ENCODE assay signal across 8 cellular contexts in the genomic region with DNA sequence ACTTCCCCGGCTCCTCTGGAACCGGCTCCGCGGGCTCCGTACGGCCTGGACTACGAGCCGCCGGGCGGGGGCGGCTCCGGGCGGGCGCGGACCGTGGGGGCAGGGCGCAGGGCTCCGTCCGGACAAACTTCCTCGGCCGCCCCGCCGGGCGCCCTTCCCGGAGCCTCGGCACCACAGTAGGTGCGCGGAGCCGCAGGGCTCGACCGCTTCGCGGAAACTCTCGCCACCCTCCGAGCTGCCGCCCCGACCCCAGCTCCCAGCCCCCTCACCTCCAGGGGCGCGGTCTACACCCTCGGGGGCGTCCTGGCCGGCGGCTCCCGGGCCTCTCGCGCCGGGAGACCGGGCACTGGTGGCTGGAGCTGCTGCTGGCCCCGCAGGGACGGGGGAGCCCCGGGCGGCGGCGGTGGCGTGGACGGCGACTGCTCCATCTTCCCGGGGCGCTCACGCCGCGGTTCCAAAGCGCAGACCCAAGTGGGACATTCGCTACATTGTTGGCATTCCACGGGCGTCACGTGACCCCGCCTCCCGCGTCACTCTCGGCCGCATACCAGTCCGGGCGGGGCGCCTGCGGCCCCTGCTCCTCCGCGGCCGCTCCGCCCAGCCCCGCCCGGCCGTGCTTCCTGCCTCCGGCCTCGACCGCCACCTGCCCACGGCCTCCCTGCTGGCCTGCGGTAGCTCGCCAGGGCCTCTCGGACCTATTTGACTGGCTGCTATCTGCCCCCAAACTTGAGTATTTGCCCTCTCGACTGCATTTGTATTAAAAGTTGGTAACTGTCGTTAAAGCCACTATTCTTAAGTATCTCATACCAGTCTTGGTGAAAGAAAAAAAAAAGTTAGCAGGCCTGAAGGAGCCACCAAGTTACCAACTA. TPM values are rescaled to one million over a fixed set of nuclear protein-coding genes. Genes with fewer than 3 reads are reported as not detected.
A peak's percentile ranks its signal among the peaks of the same experiment; 100 is the strongest.
DNase-seq lines count a peak whose midpoint lies in the region; ATAC-seq lines count a peak whose summit lies in the region.

A gene (minus strand): TSS at position 510 of the 869 bp plus-strand sequence. CDS start 15,560 bp downstream, outside the sequence.

- H3K27ac Mint-ChIP-seq in activated CD4-positive, alpha-beta T cell treated with anti-CD3 and anti-CD28 coated beads, Interleukin-2, amount 10 ng/mL, durations not matched to agents 24 days and 14 days, result peak within 1 kb of the TSS; percentile 26

- peak within 1 kb of the TSS; percentile 83 for H3K4me3 Mint-ChIP-seq in activated CD4-positive, alpha-beta T cell treated with anti-CD3 and anti-CD28 coated beads, Interleukin-2, amount 10 ng/mL, durations not matched to agents 24 days and 14 days

- peaks cover 5% of the 10 kb centered on the region for H3K4me1 Mint-ChIP-seq in activated CD4-positive, alpha-beta T cell treated with anti-CD3 and anti-CD28 coated beads, Interleukin-2, amount 10 ng/mL, durations not matched to agents 24 days and 14 days

- peak; percentile 2 for DNase-seq in NCI-H2171 treated with DMSO at 0.1 percent for 48 hours (lab: John Stamatoyannopoulos, UW)
- DNase-seq in NCI-H2171 (lab: John Stamatoyannopoulos, UW), result no peak
- peak; percentile 46 to 57 for DNase-seq in NCI-H1930 (lab: John Stamatoyannopoulos, UW)
- peak; percentile 89 for DNase-seq in activated CD4-positive, alpha-beta T cell treated with anti-CD3 and anti-CD28 coated beads, Interleukin-2, amount 10 ng/mL, durations not matched to agents 24 days and 14 days
- DNase-seq in dedifferentiated amniotic fluid mesenchymal stem cell (ENCODE audit: extremely low spot score), result peak; percentile 92
- peak; percentile 72 for DNase-seq in stimulated activated CD4-positive, alpha-beta T cell treated with anti-CD3 and anti-CD28 coated beads, Interleukin-15, amount 100 ng/mL, for 24 hours

- intact Hi-C loops in activated CD4-positive, alpha-beta T cell treated with anti-CD3 and anti-CD28 coated beads, Interleukin-2, amount 10 ng/mL, durations not matched to agents 24 days and 14 days (cut with micrococcal nuclease), result loop anchor here (1.0 to 10.0 kb wide), 2 partner anchors 14 to 117 kb away; no protein-coding TSS in a partner anchor

- no peaks in the 10 kb centered on the region for H3K36me3 Mint-ChIP-seq in activated CD4-positive, alpha-beta T cell treated with anti-CD3 and anti-CD28 coated beads, Interleukin-2, amount 10 ng/mL, durations not matched to agents 24 days and 14 days (ENCODE audit: low read depth)

- H3K27ac ChIP-seq in layer of hippocampus (ENCODE audit: low read depth, low read length), result peak within 1 kb of the TSS; percentile 96

- peak; percentile 92 for ATAC-seq in HG02642 (IDR thresholded peaks at IDR 0.05; ENCODE audit: poor library complexity, unreplicated experiment)

- no peaks in the 10 kb centered on the region for H3K9me3 Mint-ChIP-seq in activated CD4-positive, alpha-beta T cell treated with anti-CD3 and anti-CD28 coated beads, Interleukin-2, amount 10 ng/mL, durations not matched to agents 24 days and 14 days

- peaks cover 50% of the 10 kb centered on the region for H3K27me3 Mint-ChIP-seq in activated CD4-positive, alpha-beta T cell treated with anti-CD3 and anti-CD28 coated beads, Interleukin-2, amount 10 ng/mL, durations not matched to agents 24 days and 14 days

- no peaks in the 10 kb centered on the region for H3K27me3 ChIP-seq in layer of hippocampus (ENCODE audit: control insufficient read depth, insufficient read depth, low read length)

RNA-seq across cellular contexts. Expression of the gene that starts here (rescaled TPM):
- 1.7 and 2.2 TPM in 2 replicates for total RNA-seq in activated CD4-positive, alpha-beta T cell treated with anti-CD3 and anti-CD28 coated beads, Interleukin-2, amount 10 ng/mL, durations not matched to agents 24 days and 14 days
